In genomic region chr9:5628530-5629311, GRCh38 we compare ENCODE assay signal across 8 cellular contexts. TPM values are rescaled to one million over a fixed set of nuclear protein-coding genes. Genes with fewer than 3 reads are reported as not detected.
DNase-seq lines count a peak whose midpoint lies in the region; ATAC-seq and TF ChIP-seq lines count a peak whose summit lies in the region.

Gene RIC1 (plus strand): TSS chr9:5629107. CDS start chr9:5629310, 203 bp downstream.

- peaks cover 28% of the 10 kb centered on the region for H3K4me1 ChIP-seq in A673 (ENCODE audit: insufficient read depth, low read length, poor library complexity, severe bottlenecking)
- H3K4me1 ChIP-seq in iPS-18a (ENCODE audit: control insufficient read depth, low read depth, low read length), result peaks cover 9% of the 10 kb centered on the region
- peaks cover 31% of the 10 kb centered on the region for H3K4me1 ChIP-seq in skeletal muscle satellite cell (ENCODE audit: control insufficient read depth, insufficient read depth, low read length)

- peak within 1 kb of the TSS; percentile 94 for H3K4me2 ChIP-seq in skeletal muscle satellite cell (ENCODE audit: low read length)

- H3K36me3 ChIP-seq in A673 (ENCODE audit: insufficient read depth, low read length, poor library complexity, severe bottlenecking) (no peaks in the 10 kb centered on the region), iPS-18a (ENCODE audit: control insufficient read depth, low read depth, low read length) (no peaks in the 10 kb centered on the region), skeletal muscle satellite cell (ENCODE audit: insufficient read depth, low read length) (no peaks in the 10 kb centered on the region)

- BruUV-seq in A673 (replicated peaks; lab: Mats Ljungman, UMichigan), result no TSS peak

- no peaks in the 10 kb centered on the region for H3K27me3 ChIP-seq in A673 (replicated peaks; ENCODE audit: insufficient read depth, low read depth, low read length, poor library complexity)
- no peaks in the 10 kb centered on the region for H3K27me3 ChIP-seq in iPS-18a (ENCODE audit: control insufficient read depth, insufficient read depth, low read length)
- H3K27me3 ChIP-seq in skeletal muscle satellite cell (ENCODE audit: control insufficient read depth, insufficient read depth, low read length), result no peaks in the 10 kb centered on the region

- no peak for TF ChIP-seq CTCF in A673 (conservative IDR thresholded peaks at IDR 0.05; ENCODE audit: low read depth, low read length)
- TF ChIP-seq CTCF in VCaP (conservative IDR thresholded peaks at IDR 0.05), result no peak

- peak within 1 kb of the TSS; percentile 73 for H3K9ac ChIP-seq in iPS-18a (ENCODE audit: low read length)
- peak within 1 kb of the TSS; percentile 96 for H3K9ac ChIP-seq in skeletal muscle satellite cell (ENCODE audit: low read depth, low read length)

- H3K4me3 ChIP-seq in A673 (ENCODE audit: low read depth, low read length, poor library complexity, severe bottlenecking) (peak within 1 kb of the TSS; percentile 98), iPS-18a (ENCODE audit: low read length) (peak within 1 kb of the TSS; percentile 90), skeletal muscle satellite cell (ENCODE audit: low read length) (peak within 1 kb of the TSS; percentile 79)

- intact Hi-C loops in A673 (cut with micrococcal nuclease; ENCODE audit: unreplicated experiment), result loop anchor here (5.0 kb wide), 2 partner anchors 204 to 379 kb away; partner anchors contain the start of gene ERMP1

- in situ Hi-C loops in T47D (cut with HindIII; ENCODE audit: low pct_unique_long_range_greater_than_20kb, low sequenced_read_pairs), result no loop called here

- CTCF ChIA-PET in A673 (lab: Charles Lee), result interaction anchor here (1.0 kb wide), 1 partner anchor 28 kb away, joined by 3 read pairs; no protein-coding TSS in a partner anchor

- H3K9me3 ChIP-seq in A673 (ENCODE audit: low read depth, low read length, poor library complexity, severe bottlenecking), result no peaks in the 10 kb centered on the region
- no peaks in the 10 kb centered on the region for H3K9me3 ChIP-seq in iPS-18a (ENCODE audit: control insufficient read depth, low read depth, low read length)
- H3K9me3 ChIP-seq in skeletal muscle satellite cell (replicated peaks; ENCODE audit: low read length), result no peaks in the 10 kb centered on the region

- peak; percentile 29 for ATAC-seq in GM18858 (IDR thresholded peaks at IDR 0.05; ENCODE audit: unreplicated experiment)
- peak; percentile 52 for ATAC-seq in HG03095 (IDR thresholded peaks at IDR 0.05; ENCODE audit: unreplicated experiment)

- POLR2A ChIA-PET in A673 (lab: Charles Lee; ENCODE audit: low non-redundant PET), result interaction anchor here (0.6 kb wide), 1 partner anchor 844 kb away, joined by 5 read pairs; no protein-coding TSS in a partner anchor

- DNase-seq in A673 (ENCODE audit: low spot score) (peak; percentile 96), NCI-H2171 (lab: John Stamatoyannopoulos, UW) (peak; percentile 92), T47D (ENCODE audit: low read depth in 1 of 2, low spot score in 1 of 2) (peak; percentile 74 to 94)

- H3K27ac ChIP-seq in A673 (ENCODE audit: low read depth, low read length, poor library complexity, severe bottlenecking) (peak within 1 kb of the TSS; percentile 94), VCaP (peak within 1 kb of the TSS; percentile 92), iPS-18a (ENCODE audit: low read length) (no peak within 1 kb of the TSS)

RNA-seq across cellular contexts. Expression of gene RIC1, which starts in this region (rescaled TPM):
- total RNA-seq in A673 (2021), result 23.3 and 24.7 TPM in 2 replicates
- 24.7 and 26.1 TPM in 2 replicates for total RNA-seq in skeletal muscle satellite cell (2012; rRNA removed)
